In the genomic region with DNA sequence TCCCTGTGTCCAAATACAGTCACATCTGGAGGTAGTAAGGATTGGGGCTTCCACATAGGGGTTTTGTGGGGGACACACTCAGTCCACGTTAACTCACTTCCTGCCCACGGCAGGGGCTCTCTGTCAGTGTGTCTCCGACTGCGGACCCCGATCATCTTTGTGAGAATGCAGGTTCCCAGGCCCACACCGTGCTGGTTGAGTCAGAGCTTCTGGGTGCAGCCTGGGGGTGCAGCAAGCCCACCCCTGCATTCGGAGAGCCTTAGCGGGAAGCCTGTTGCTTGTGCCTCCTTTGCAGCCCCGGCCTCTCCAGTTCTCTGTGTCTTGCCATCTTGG, we compare ENCODE assay signal across 10 cellular contexts. TPM values are rescaled to one million over a fixed set of nuclear protein-coding genes. Genes with fewer than 3 reads are reported as not detected.
DNase-seq lines count a peak whose midpoint lies in the region; ATAC-seq, FAIRE-seq and TF ChIP-seq lines count a peak whose summit lies in the region.
"Had no signal": no experiment of that assay in that cellular context is flagged by ENCODE, and none has a peak within 500 bp of the region (broad histone marks: within the 10 kb centered on the region; RNA-seq: fewer than 3 reads in every experiment).

No MANE protein-coding gene starts in this region.

- TF ChIP-seq CTCF in HFFc6 (IDR thresholded peaks at IDR 0.05): no peak
- no peak for TF ChIP-seq CTCF in K562 (IDR thresholded peaks at IDR 0.05 in 2 of 3, conservative IDR thresholded peaks at IDR 0.05 in 1 of 3; ENCODE audit: insufficient read depth in 2 of 3, low read depth in 1 of 3, low read length in 3 of 3)

- H3K36me3 ChIP-seq in BLaER1: peaks cover 11% of the 10 kb centered on the region
- H3K36me3 ChIP-seq in K562 (ENCODE audit: control insufficient read depth, insufficient read depth, low read length): peaks cover 8% of the 10 kb centered on the region; the same call in 2 of the 3 replicates
- H3K36me3 ChIP-seq: SJCRH30 had no signal

- H3K9me3 ChIP-seq in BLaER1 (peaks cover 12% of the 10 kb centered on the region), K562 (replicated peaks; ENCODE audit: control insufficient read depth, insufficient read depth, low read depth, low read length) (peaks cover 9% of the 10 kb centered on the region)
- H3K9me3 ChIP-seq: SJCRH30 had no signal

- no peak overlapping the region for H2AFZ ChIP-seq in K562 (ENCODE audit: low read depth, low read length)

- CTCF ChIA-PET in K562 (lab: Yijun Ruan, JAX; ENCODE audit: low intra/inter-chr PET ratio): no interaction called here

- TF ChIP-seq POLR2A in K562 (conservative IDR thresholded peaks at IDR 0.05): no peak

- H3K9me1 ChIP-seq in K562 (ENCODE audit: control insufficient read depth, insufficient read depth, low read length): no peaks in the 10 kb centered on the region

- H3K4me3 ChIP-seq in BLaER1 (peak overlapping the region; percentile 60), K562 (no peak overlapping the region)
- H3K4me3 ChIP-seq: SJCRH30 had no signal

- peak overlapping the region; percentile 64 for H3K4me3 Mint-ChIP-seq in HFFc6
- H3K4me3 Mint-ChIP-seq in natural killer cell treated with Interleukin-12 subunit alpha and Interleukin-12 subunit beta and Interleukin-15 and Interleukin-18, amount 100 ng/mL, for 72 hours: peak overlapping the region; percentile 87

- no peak for FAIRE-seq in K562 (lab: Jason Lieb, UNC)

- TF ChIP-seq EP300 in K562 (IDR thresholded peaks at IDR 0.05; ENCODE audit: low read length): no peak

- H3K36me3 Mint-ChIP-seq in HFFc6 (ENCODE audit: low read depth): peaks cover 10% of the 10 kb centered on the region
- H3K36me3 Mint-ChIP-seq in natural killer cell treated with Interleukin-12 subunit alpha and Interleukin-12 subunit beta and Interleukin-15 and Interleukin-18, amount 100 ng/mL, for 72 hours: no peaks in the 10 kb centered on the region

- H3K9me3 Mint-ChIP-seq in HFFc6: peaks cover 7% of the 10 kb centered on the region
- H3K9me3 Mint-ChIP-seq in natural killer cell treated with Interleukin-12 subunit alpha and Interleukin-12 subunit beta and Interleukin-15 and Interleukin-18, amount 100 ng/mL, for 72 hours: no peaks in the 10 kb centered on the region

- H3K27ac ChIP-seq in BLaER1: peak overlapping the region; percentile 86
- no peak overlapping the region for H3K27ac ChIP-seq in K562 (ENCODE audit: extremely low read depth, low read depth, low read length)
- H3K27ac ChIP-seq: SJCRH30 had no signal

- H3K79me2 ChIP-seq in K562 (ENCODE audit: control insufficient read depth, insufficient read depth, low read length): peaks cover 97% of the 10 kb centered on the region

- H3K27me3 ChIP-seq in BLaER1: no peaks in the 10 kb centered on the region
- H3K27me3 ChIP-seq in K562 (ENCODE audit: control insufficient read depth in 2 of 2, insufficient read depth in 2 of 2, low read length in 2 of 2): no peaks in the 10 kb centered on the region
- H3K27me3 ChIP-seq: SJCRH30 had no signal

- no peak for TF ChIP-seq RAD21 in K562 (CRISPR knock-in tag; conservative IDR thresholded peaks at IDR 0.05 in 1 of 2, IDR thresholded peaks at IDR 0.05 in 1 of 2)

- POLR2A ChIA-PET in K562 (lab: Yijun Ruan, JAX): interaction anchor here (1.5 to 1.6 kb wide), 2 partner anchors 21 to 62 kb away, joined by 4 to 5 read pairs; no protein-coding TSS in a partner anchor

- in situ Hi-C loops in K562 (cut with MboI): no loop called here

- peaks cover 7% of the 10 kb centered on the region for H3K27me3 Mint-ChIP-seq in HFFc6 (ENCODE audit: insufficient read depth)
- no peaks in the 10 kb centered on the region for H3K27me3 Mint-ChIP-seq in natural killer cell treated with Interleukin-12 subunit alpha and Interleukin-12 subunit beta and Interleukin-15 and Interleukin-18, amount 100 ng/mL, for 72 hours

- H3K27ac Mint-ChIP-seq in HFFc6: peak overlapping the region; percentile 68
- H3K27ac Mint-ChIP-seq in natural killer cell treated with Interleukin-12 subunit alpha and Interleukin-12 subunit beta and Interleukin-15 and Interleukin-18, amount 100 ng/mL, for 72 hours: peak overlapping the region; percentile 77 to 89

- no peak for ATAC-seq in K562
- ATAC-seq in natural killer cell treated with Interleukin-12 subunit alpha and Interleukin-12 subunit beta and Interleukin-15 and Interleukin-18, amount 100 ng/mL, for 72 hours: no peak
- ATAC-seq in HG03135 (IDR thresholded peaks at IDR 0.05; ENCODE audit: unreplicated experiment): no peak
- no peak for ATAC-seq in HG02798 (IDR thresholded peaks at IDR 0.05; ENCODE audit: poor library complexity, unreplicated experiment)

- intact Hi-C loops in K562 (cut with micrococcal nuclease): loop anchor here (2.0 to 5.0 kb wide), 3 partner anchors 24 to 78 kb away; no protein-coding TSS in a partner anchor

- peaks cover 55% of the 10 kb centered on the region for H4K20me1 ChIP-seq in BLaER1
- H4K20me1 ChIP-seq in K562 (replicated peaks; ENCODE audit: control insufficient read depth, insufficient read depth, low read length): peaks cover 13% of the 10 kb centered on the region

- no TSS peak for BruUV-seq in K562 (replicated peaks; lab: Mats Ljungman, UMichigan)

- H3K4me1 Mint-ChIP-seq in HFFc6 (ENCODE audit: low read depth): peaks cover 59% of the 10 kb centered on the region
- peaks cover 29 to 47% of the 10 kb centered on the region in 2 donors for H3K4me1 Mint-ChIP-seq in natural killer cell treated with Interleukin-12 subunit alpha and Interleukin-12 subunit beta and Interleukin-15 and Interleukin-18, amount 100 ng/mL, for 72 hours (ENCODE audit: low read depth in 2 of 2)

- WGBS in K562 (ENCODE audit: insufficient coverage, low coverage, missing lambda C conversion rate): 72% methylated on average over 8 of the region's 9 CpGs

- DNase-seq in HFFc6: no peak
- no peak for DNase-seq in K562 (ENCODE audit: extremely low read depth in 1 of 4, low spot score in 3 of 4)
- DNase-seq in natural killer cell treated with Interleukin-12 subunit alpha and Interleukin-12 subunit beta and Interleukin-15 and Interleukin-18, amount 100 ng/mL, for 72 hours (ENCODE audit: low spot score): peak; percentile 44
- no peak for DNase-seq in GM19240 (ENCODE audit: insufficient read length, low spot score)
- no peak for DNase-seq in Kasumi-1 (lab: John Stamatoyannopoulos, UW)
- DNase-seq: NCI-H1436 treated with DMSO at 0.1 percent for 48 hours had no signal

- H3K4me2 ChIP-seq in BLaER1: peak overlapping the region; percentile 96
- peak overlapping the region; percentile 80 for H3K4me2 ChIP-seq in K562 (ENCODE audit: insufficient read depth, low read length)

- H3K4me1 ChIP-seq in BLaER1: peaks cover 83% of the 10 kb centered on the region
- H3K4me1 ChIP-seq in K562 (replicated peaks in 1 of 2; ENCODE audit: control insufficient read depth in 2 of 2, insufficient read depth in 2 of 2, low read length in 2 of 2): peaks cover 54 to 72% of the 10 kb centered on the region in 2 experiments

- H3K9ac ChIP-seq in BLaER1 (peak overlapping the region; percentile 60), K562 (ENCODE audit: insufficient read depth in 1 of 2, low read depth in 2 of 2, low read length in 2 of 2) (peak overlapping the region in 1 of 2 experiments; percentile 86; a peak in 2 of 4 replicates)

TF ChIP-seq in K562, 482 proteins besides CTCF, POLR2A, EP300 and RAD21 (continues in another document):
- TF ChIP-seq CXXC5 (CRISPR knock-in tag; IDR thresholded peaks at IDR 0.05) (no peak), SMAD4 (CRISPR knock-in tag; conservative IDR thresholded peaks at IDR 0.05) (0 out of 2 replicates have a peak, but pooled peaks have one; percentile 19), ZFP36 (IDR thresholded peaks at IDR 0.05; ENCODE audit: low read depth, low read length, partially characterized antibody) (peak; percentile 12), NCOR1 (IDR thresholded peaks at IDR 0.05) (no peak)
- TF ChIP-seq, protein P1, sequence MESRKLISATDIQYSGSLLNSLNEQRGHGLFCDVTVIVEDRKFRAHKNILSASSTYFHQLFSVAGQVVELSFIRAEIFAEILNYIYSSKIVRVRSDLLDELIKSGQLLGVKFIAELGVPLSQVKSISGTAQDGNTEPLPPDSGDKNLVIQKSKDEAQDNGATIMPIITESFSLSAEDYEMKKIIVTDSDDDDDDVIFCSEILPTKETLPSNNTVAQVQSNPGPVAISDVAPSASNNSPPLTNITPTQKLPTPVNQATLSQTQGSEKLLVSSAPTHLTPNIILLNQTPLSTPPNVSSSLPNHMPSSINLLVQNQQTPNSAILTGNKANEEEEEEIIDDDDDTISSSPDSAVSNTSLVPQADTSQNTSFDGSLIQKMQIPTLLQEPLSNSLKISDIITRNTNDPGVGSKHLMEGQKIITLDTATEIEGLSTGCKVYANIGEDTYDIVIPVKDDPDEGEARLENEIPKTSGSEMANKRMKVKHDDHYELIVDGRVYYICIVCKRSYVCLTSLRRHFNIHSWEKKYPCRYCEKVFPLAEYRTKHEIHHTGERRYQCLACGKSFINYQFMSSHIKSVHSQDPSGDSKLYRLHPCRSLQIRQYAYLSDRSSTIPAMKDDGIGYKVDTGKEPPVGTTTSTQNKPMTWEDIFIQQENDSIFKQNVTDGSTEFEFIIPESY (CRISPR knock-in tag; IDR thresholded peaks at IDR 0.05): 0 out of 2 replicates have a peak, but pooled peaks have one; percentile 26

RNA-seq across cellular contexts. Expression of gene HPCAL1, which starts 28.0 kb away (rescaled TPM):
- total RNA-seq in HFFc6 (2021; fragmentation: NEBNext Ultra II Directional; extraction: Animal tissue kit (Norgen Biotek cat#: 25700)): 10 to 100 TPM; 36.3 to 60.3 (median 57.2) TPM
- total RNA-seq in K562 (2011; cell fraction: chromatin; rRNA removed; ENCODE audit: low replicate concordance): 25.1 and 67.2 TPM in 2 replicates
- 37.1 and 44.9 TPM in 2 replicates for total RNA-seq in K562 (2011; cell fraction: nucleolus; rRNA removed)
- 28.7 and 29.2 TPM in 2 replicates for total RNA-seq in K562 (2011; cell fraction: nucleoplasm; rRNA removed)
- 56.2 and 62.9 TPM in 2 replicates for total RNA-seq in K562 (2014; rRNA removed)
- 9.5 and 10.9 TPM in 2 replicates for total RNA-seq in K562 (2014; rRNA removed; fragmentation: Illumina TruSeq; extraction: Trizol)
- total RNA-seq in K562 (2015; rRNA removed; fragmentation: Illumina TruSeq; extraction: Trizol): 20.2 and 25.0 TPM in 2 replicates
- total RNA-seq in K562 (2021): 61.5 and 65.5 TPM in 2 replicates
- 23.9 and 48.2 TPM in 2 replicates for polyA plus RNA-seq in K562 (2011; rRNA removed)
- 44.1 and 78.0 TPM in 2 replicates for polyA plus RNA-seq in K562 (2011; cell fraction: cytosol; rRNA removed)
- polyA plus RNA-seq in K562 (2011; cell fraction: nucleus; rRNA removed): 49.6 and 80.3 TPM in 2 replicates
- polyA plus RNA-seq in K562 (2012): 67.3 and 117 TPM in 2 replicates
- 36.5 and 74.6 TPM in 2 replicates for polyA plus RNA-seq in K562 (2014; fragmentation: Illumina TruSeq; extraction: Trizol)
- 1 to 10 TPM; 2.7 to 3.1 TPM for polyA plus RNA-seq in K562 (2014; fragmentation: Nextera tagmentation; extraction: Ambion mirVana)
- 41.0 and 44.2 TPM in 2 replicates for polyA plus RNA-seq in K562 (2014; rRNA removed)
- 11.6 and 13.9 TPM in 2 replicates for polyA minus RNA-seq in K562 (2011; rRNA and poly(A)+ RNA removed)
- 32.4 and 46.1 TPM in 2 replicates for polyA minus RNA-seq in K562 (2011; cell fraction: cytosol; rRNA and poly(A)+ RNA removed)
- 19.9 and 22.5 TPM in 2 replicates for polyA minus RNA-seq in K562 (2011; cell fraction: nucleus; rRNA and poly(A)+ RNA removed)
- total RNA-seq in natural killer cell treated with Interleukin-12 subunit alpha and Interleukin-12 subunit beta and Interleukin-15 and Interleukin-18, amount 100 ng/mL, for 72 hours: 10 to 100 TPM; 13.8 to 19.0 TPM
